ENCODE assay signal across 8 cellular contexts in genomic region chr9:131635285-131635684, GRCh38.
DNase-seq lines count a peak whose midpoint lies in the region; ATAC-seq and TF ChIP-seq lines count a peak whose summit lies in the region.

No MANE protein-coding gene starts in this region.

- peaks cover 0 to 7% of the 10 kb centered on the region in 2 donors for H3K4me1 ChIP-seq in muscle layer of duodenum (ENCODE audit: control insufficient read depth in 1 of 2, insufficient read depth in 2 of 2, low read length in 2 of 2)

- peaks cover 13 to 18% of the 10 kb centered on the region in 2 donors for H3K36me3 ChIP-seq in muscle layer of duodenum (ENCODE audit: control insufficient read depth in 1 of 2, insufficient read depth in 2 of 2, low read length in 2 of 2)

- no peak overlapping the region for H3K4me3 ChIP-seq in epithelial cell of esophagus (ENCODE audit: low read length)
- no peak overlapping the region for H3K4me3 ChIP-seq in muscle layer of duodenum (ENCODE audit: low read depth in 1 of 2, low read length in 2 of 2)

- no peaks in the 10 kb centered on the region for H3K27me3 ChIP-seq in muscle layer of duodenum (ENCODE audit: low read depth, low read length)

- no peak for ATAC-seq in HG02623 (IDR thresholded peaks at IDR 0.05; ENCODE audit: unreplicated experiment)

- peak overlapping the region; percentile 56 for H3K27ac ChIP-seq in muscle layer of duodenum (ENCODE audit: low read length)

- no peaks in the 10 kb centered on the region for H3K9me3 ChIP-seq in muscle layer of duodenum (ENCODE audit: control insufficient read depth in 1 of 2, low read length in 2 of 2)

- peak; percentile 95 for DNase-seq in GM04503 (ENCODE audit: low read depth)
- DNase-seq in NCI-H510A treated with DMSO at 0.1 percent for 48 hours (lab: John Stamatoyannopoulos, UW): peak; percentile 59
- peak; percentile 61 to 68 for DNase-seq in activated CD8-positive, alpha-beta memory T cell treated with anti-CD3 and anti-CD28 coated beads for 4 hours (ENCODE audit: low read depth in 2 of 2)
- DNase-seq in epithelial cell of esophagus (ENCODE audit: low read depth): peak; percentile 99
- peak; percentile 32 to 54 (median 42) for DNase-seq in stimulated activated naive CD4-positive, alpha-beta T cell (lab: John Stamatoyannopoulos, UW)
- no peak for DNase-seq in NCI-H1930 (lab: John Stamatoyannopoulos, UW)

- TF ChIP-seq CTCF in epithelial cell of esophagus (IDR thresholded peaks at IDR 0.05; ENCODE audit: insufficient read depth, low read depth, low read length, missing control alignments): peak; percentile 28

Comparison
In these comparisons a context has a peak if more than half of its experiments do, and no peak if none do; other contexts are left out.
1. DNase-seq: peak in GM04503 (single experiment), NCI-H510A treated with DMSO at 0.1 percent for 48 hours (single experiment), activated CD8-positive, alpha-beta memory T cell treated with anti-CD3 and anti-CD28 coated beads for 4 hours (2 of 2), epithelial cell of esophagus (single experiment) and stimulated activated naive CD4-positive, alpha-beta T cell (6 of 6); none in NCI-H1930 (0 of 2).